ENCODE assay signal across 8 cellular contexts in genomic region chr7:32669173-32669870, GRCh38.
DNase-seq lines count a peak whose midpoint lies in the region; ATAC-seq, FAIRE-seq and TF ChIP-seq lines count a peak whose summit lies in the region.
"Not testable (repeated sequence)": the region's sequence is repeated elsewhere in the genome, so short reads cannot be mapped to it uniquely, and the experiment has no call there.

No MANE protein-coding gene starts in this region.

- H3K9me1 ChIP-seq in K562 (ENCODE audit: control insufficient read depth, insufficient read depth, low read length) = not testable (repeated sequence)

- peak overlapping the region; percentile 79 for H2AFZ ChIP-seq in K562 (ENCODE audit: low read depth, low read length)

- H2BK5ac ChIP-seq in mesendoderm (ENCODE audit: low read length) = not testable (repeated sequence)

- TF ChIP-seq POLR2A in K562 (conservative IDR thresholded peaks at IDR 0.05) = peak; percentile 64
- not testable (repeated sequence) for TF ChIP-seq POLR2A in thyroid gland (IDR thresholded peaks at IDR 0.05)

- H4K20me1 ChIP-seq in K562 (replicated peaks; ENCODE audit: control insufficient read depth, insufficient read depth, low read length) = not testable (repeated sequence)

- not testable (repeated sequence) for H4K5ac ChIP-seq in mesendoderm (ENCODE audit: low read length)

- H3K27me3 ChIP-seq in K562 (ENCODE audit: control insufficient read depth in 2 of 2, insufficient read depth in 2 of 2, low read length in 2 of 2); foreskin keratinocyte; mesendoderm (ENCODE audit: insufficient read depth, low read length, poor library complexity); thyroid gland: not testable (repeated sequence)

- H3K4me1 Mint-ChIP-seq in HFFc6 (ENCODE audit: low read depth) = peaks cover 29% of the 10 kb centered on the region

- peak; percentile 83 for FAIRE-seq in K562 (lab: Jason Lieb, UNC)

- ATAC-seq in K562 (peak; percentile 90), foreskin keratinocyte (peak; percentile 93)

- CTCF ChIA-PET in RWPE1 (lab: Yijun Ruan, JAX) = interaction anchor here (0.6 kb wide), 1 partner anchor 1292 kb away, joined by 3 read pairs; no protein-coding TSS in a partner anchor
- CTCF ChIA-PET in K562 (lab: Yijun Ruan, JAX; ENCODE audit: low intra/inter-chr PET ratio) = not testable (repeated sequence)

- TF ChIP-seq RAD21 in K562 (CRISPR knock-in tag; conservative IDR thresholded peaks at IDR 0.05 in 1 of 2, IDR thresholded peaks at IDR 0.05 in 1 of 2) = not testable (repeated sequence)

- TSS peak; percentile 51 for BruUV-seq in K562 (replicated peaks; lab: Mats Ljungman, UMichigan)

- peak; percentile 12; the same call in 1 of the 2 replicates for TF ChIP-seq EP300 in K562 (IDR thresholded peaks at IDR 0.05; ENCODE audit: low read length)

- peaks cover 4 to 35% of the 10 kb centered on the region in 2 experiments for H3K4me1 ChIP-seq in K562 (replicated peaks in 1 of 2; ENCODE audit: control insufficient read depth in 2 of 2, insufficient read depth in 2 of 2, low read length in 2 of 2)
- H3K4me1 ChIP-seq in foreskin keratinocyte; mesendoderm (ENCODE audit: control insufficient read depth, low read depth, low read length): not testable (repeated sequence)
- H3K4me1 ChIP-seq in thyroid gland = peaks cover 9 to 11% of the 10 kb centered on the region in 2 donors

- not testable (repeated sequence) for H3K79me1 ChIP-seq in mesendoderm (ENCODE audit: low read length)

- 2% methylated on average over 3 of the region's 3 CpGs for WGBS in K562 (ENCODE audit: insufficient coverage, low coverage, missing lambda C conversion rate)
- no CpG with 5 or more reads among the region's 3 CpGs for WGBS in mesendoderm (ENCODE audit: extremely low coverage, insufficient coverage, low lambda C conversion rate)
- WGBS in thyroid gland, 2 donors = 71 to 80% methylated on average over 2 to 3 of the region's 3 CpGs

- in situ Hi-C loops in Caki2 (cut with HindIII; ENCODE audit: low pct_unique_long_range_greater_than_20kb, low sequenced_read_pairs); K562 (cut with MboI): not testable (repeated sequence)

- not testable (repeated sequence) for H3K36me3 ChIP-seq in K562 (ENCODE audit: control insufficient read depth, insufficient read depth, low read length); mesendoderm (ENCODE audit: control insufficient read depth, insufficient read depth, low read length); thyroid gland

- not testable (repeated sequence) for H3K79me2 ChIP-seq in K562 (ENCODE audit: control insufficient read depth, insufficient read depth, low read length); mesendoderm (ENCODE audit: control insufficient read depth, insufficient read depth, low read length)

- DNase-seq in Caki2 (ENCODE audit: low read depth) = peak; percentile 94
- peak; percentile 57 for DNase-seq in HFFc6
- DNase-seq in NCI-H1694 (lab: John Stamatoyannopoulos, UW) = peak; percentile 14
- peak; percentile 12 for DNase-seq in RWPE1 (ENCODE audit: low spot score)
- peak in 2 of 4 experiments; percentile 55 to 89 for DNase-seq in K562 (ENCODE audit: extremely low read depth in 1 of 4, low spot score in 3 of 4)
- DNase-seq in foreskin keratinocyte = peak in 1 of 2 donors; percentile 71
- not testable (repeated sequence) for DNase-seq in mesendoderm
- DNase-seq in thyroid gland = peak; percentile 48 to 74

- H2BK15ac ChIP-seq in mesendoderm (replicated peaks; ENCODE audit: low read depth) = not testable (repeated sequence)

- peak overlapping the region; percentile 6 for H3K4ac ChIP-seq in mesendoderm (ENCODE audit: low read depth, low read length)

- not testable (repeated sequence) for H4K8ac ChIP-seq in mesendoderm (ENCODE audit: low read depth, low read length)

- H3K4me3 Mint-ChIP-seq in HFFc6 = peak overlapping the region; percentile 66

- H3K56ac ChIP-seq in mesendoderm (ENCODE audit: low read length) = not testable (repeated sequence)

- peak overlapping the region; percentile 61 to 83; a peak in 3 of 4 replicates for H3K9ac ChIP-seq in K562 (ENCODE audit: insufficient read depth in 1 of 2, low read depth in 2 of 2, low read length in 2 of 2)
- H3K9ac ChIP-seq in mesendoderm (ENCODE audit: low read length) = not testable (repeated sequence)

- H3K9me3 ChIP-seq in K562 (replicated peaks; ENCODE audit: control insufficient read depth, insufficient read depth, low read depth, low read length); thyroid gland: not testable (repeated sequence)

- not testable (repeated sequence) for H3K9me3 Mint-ChIP-seq in HFFc6

- POLR2A ChIA-PET in RWPE1 (lab: Yijun Ruan, JAX; ENCODE audit: low non-redundant PET) = not testable (repeated sequence)
- POLR2A ChIA-PET in K562 (lab: Yijun Ruan, JAX) = interaction anchor here (1.3 to 2.4 kb wide), 2 partner anchors 11 to 51 kb away, joined by 5 read pairs; no protein-coding TSS in a partner anchor

- H2AK5ac ChIP-seq in mesendoderm (ENCODE audit: low read length) = not testable (repeated sequence)

- H3K4me2 ChIP-seq in K562 (ENCODE audit: insufficient read depth, low read length) = peak overlapping the region; percentile 75
- H3K4me2 ChIP-seq in mesendoderm (ENCODE audit: low read length) = not testable (repeated sequence)

- not testable (repeated sequence) for H3K4me3 ChIP-seq in K562; mesendoderm (ENCODE audit: low read length); thyroid gland (replicated peaks in 1 of 3)

- peak overlapping the region; percentile 91 for H3K27ac Mint-ChIP-seq in HFFc6

- not testable (repeated sequence) for H2BK120ac ChIP-seq in mesendoderm (ENCODE audit: low read depth, low read length)

- intact Hi-C loops in K562 (cut with micrococcal nuclease) = loop anchor here (10.0 kb wide), 1 partner anchor 175 kb away; the partner anchor contains the start of genes AVL9 and LSM5
- intact Hi-C loops in thyroid gland (cut with DNase I) = not testable (repeated sequence)

- peak overlapping the region; percentile 77 for H3K18ac ChIP-seq in mesendoderm (ENCODE audit: low read length)

- H3K23ac ChIP-seq in mesendoderm (ENCODE audit: low read length) = not testable (repeated sequence)

- H3K36me3 Mint-ChIP-seq in HFFc6 (ENCODE audit: low read depth) = not testable (repeated sequence)

- not testable (repeated sequence) for TF ChIP-seq CTCF in HFFc6 (IDR thresholded peaks at IDR 0.05); RWPE1 (conservative IDR thresholded peaks at IDR 0.05; ENCODE audit: low read depth); K562 (IDR thresholded peaks at IDR 0.05 in 2 of 3, conservative IDR thresholded peaks at IDR 0.05 in 1 of 3; ENCODE audit: insufficient read depth in 2 of 3, low read depth in 1 of 3, low read length in 3 of 3); foreskin keratinocyte (conservative IDR thresholded peaks at IDR 0.05); thyroid gland (IDR thresholded peaks at IDR 0.05)

- not testable (repeated sequence) for H3K27me3 Mint-ChIP-seq in HFFc6 (ENCODE audit: insufficient read depth)

- H3K27ac ChIP-seq in RWPE1 = peak overlapping the region; percentile 62
- peak overlapping the region; percentile 82 for H3K27ac ChIP-seq in K562 (ENCODE audit: extremely low read depth, low read depth, low read length)
- peak overlapping the region; percentile 87 for H3K27ac ChIP-seq in foreskin keratinocyte
- not testable (repeated sequence) for H3K27ac ChIP-seq in mesendoderm (ENCODE audit: low read depth, low read length)
- peak overlapping the region; percentile 65 to 87 (median 66) for H3K27ac ChIP-seq in thyroid gland

TF ChIP-seq in K562, 482 proteins besides CTCF, POLR2A, EP300 and RAD21 (continues in another document):
- TF ChIP-seq L3MBTL2 (IDR thresholded peaks at IDR 0.05) = 0 out of 2 replicates have a peak, but pooled peaks have one; percentile 17
- TF ChIP-seq ZNF766 (CRISPR knock-in tag; conservative IDR thresholded peaks at IDR 0.05) = peak; percentile 79
- peak; percentile 91 for TF ChIP-seq MAFF (IDR thresholded peaks at IDR 0.05; ENCODE audit: low read length)
- peak; percentile 92 for TF ChIP-seq C11orf30 (IDR thresholded peaks at IDR 0.05; ENCODE audit: low read depth)
- 0 out of 2 replicates have a peak, but pooled peaks have one; percentile 23 for TF ChIP-seq GTF2E2 (tag; IDR thresholded peaks at IDR 0.05)
- peak; percentile 93 for TF ChIP-seq NFE2L1 (tag; IDR thresholded peaks at IDR 0.05; ENCODE audit: borderline replicate concordance, low read depth)
- TF ChIP-seq SMARCA4 (IDR thresholded peaks at IDR 0.05) = peak; percentile 79
- peak; percentile 96 for TF ChIP-seq ZNF316 (IDR thresholded peaks at IDR 0.05)
- TF ChIP-seq HDAC2 (IDR thresholded peaks at IDR 0.05) = 0 out of 2 replicates have a peak, but pooled peaks have one; percentile 23
- not testable (repeated sequence) for TF ChIP-seq NR2C2 (CRISPR knock-in tag; IDR thresholded peaks at IDR 0.05)
- peak; percentile 25; the same call in 1 of the 2 replicates for TF ChIP-seq NR2C2 (tag; IDR thresholded peaks at IDR 0.05)
